16 cellular contexts compared by ENCODE assay signal in genomic region chr1:97252076-97252475, GRCh38.
DNase-seq lines count a peak whose midpoint lies in the region; ATAC-seq and TF ChIP-seq lines count a peak whose summit lies in the region.
"Had no signal": no experiment of that assay in that cellular context is flagged by ENCODE, and none has a peak within 500 bp of the region (broad histone marks: within the 10 kb centered on the region; RNA-seq: fewer than 3 reads in every experiment).

No MANE protein-coding gene starts in this region.

- no peak for TF ChIP-seq RAD21 in IMR-90 (IDR thresholded peaks at IDR 0.05; ENCODE audit: low read length)

- TF ChIP-seq CTCF in IMR-90 (conservative IDR thresholded peaks at IDR 0.05; ENCODE audit: low read depth, low read length) (no peak), mammary epithelial cell (conservative IDR thresholded peaks at IDR 0.05 in 1 of 2, IDR thresholded peaks at IDR 0.05 in 1 of 2; ENCODE audit: extremely low read depth in 1 of 2, insufficient read depth in 1 of 2, low read depth in 1 of 2, low read length in 2 of 2) (no peak)

- H3K18ac ChIP-seq in IMR-90 (ENCODE audit: low read depth, low read length) (no peak overlapping the region), mesenchymal stem cell (ENCODE audit: low read depth in 1 of 2, low read length in 2 of 2) (no peak overlapping the region)

- no peak overlapping the region for H4K91ac ChIP-seq in IMR-90 (ENCODE audit: insufficient read depth, low read depth, low read length)
- H4K91ac ChIP-seq in mesenchymal stem cell (ENCODE audit: low read length): no peak overlapping the region

- H2AK5ac ChIP-seq in IMR-90 (ENCODE audit: low read depth, low read length) (no peak overlapping the region), mesenchymal stem cell (ENCODE audit: low read length, severe bottlenecking) (no peak overlapping the region)

- H3K9me3 Mint-ChIP-seq in activated CD4-positive, alpha-beta memory T cell treated with anti-CD3 and anti-CD28 coated beads, Interleukin-2, amount 10 ng/mL, durations not matched to agents 7 days and 5 days: peaks cover 13% of the 10 kb centered on the region

- H2BK20ac ChIP-seq in IMR-90 (ENCODE audit: low read depth, low read length): no peak overlapping the region

- no peak overlapping the region for H3K56ac ChIP-seq in IMR-90 (ENCODE audit: extremely low read depth, insufficient read depth, low read length)

- H2BK15ac ChIP-seq in IMR-90 (ENCODE audit: low read depth, low read length): no peak overlapping the region
- no peak overlapping the region for H2BK15ac ChIP-seq in mesenchymal stem cell (ENCODE audit: low read depth, poor library complexity, severe bottlenecking)

- dilution Hi-C loops in IMR-90 (cut with HindIII; ENCODE audit: low sequenced_read_pairs, unreplicated experiment) (no loop called here), mammary epithelial cell (cut with HindIII; ENCODE audit: low sequenced_read_pairs) (no loop called here)

- H3K4me3 Mint-ChIP-seq in activated CD4-positive, alpha-beta memory T cell treated with anti-CD3 and anti-CD28 coated beads, Interleukin-2, amount 10 ng/mL, durations not matched to agents 7 days and 5 days: no peak overlapping the region
- H3K4me3 Mint-ChIP-seq: activated CD4-positive, alpha-beta T cell treated with anti-CD3 and anti-CD28 coated beads for 36 hours had no signal

- POLR2A ChIA-PET in IMR-90 (lab: Charles Lee; ENCODE audit: unreplicated experiment): no interaction called here
- POLR2A ChIA-PET in activated CD4-positive, alpha-beta memory T cell treated with anti-CD3 and anti-CD28 coated beads, Interleukin-2, amount 10 ng/mL, durations not matched to agents 7 days and 5 days (lab: Charles Lee): no interaction called here

- no peaks in the 10 kb centered on the region for H3K4me1 Mint-ChIP-seq in activated CD4-positive, alpha-beta memory T cell treated with anti-CD3 and anti-CD28 coated beads, Interleukin-2, amount 10 ng/mL, durations not matched to agents 7 days and 5 days

- BruUV-seq in IMR-90 (replicated peaks; lab: Mats Ljungman, UMichigan) (no TSS peak), mammary epithelial cell (replicated peaks; lab: Mats Ljungman, UMichigan) (no TSS peak)

- H4K5ac ChIP-seq in IMR-90 (ENCODE audit: low read depth, low read length): no peak overlapping the region

- H3K4ac ChIP-seq in IMR-90 (ENCODE audit: low read depth, low read length) (no peak overlapping the region), mesenchymal stem cell (ENCODE audit: low read depth in 1 of 2, low read length in 2 of 2) (no peak overlapping the region)

- no peaks in the 10 kb centered on the region for H3K36me3 ChIP-seq in IMR-90 (ENCODE audit: control insufficient read depth, insufficient read depth, low read length)
- no peaks in the 10 kb centered on the region for H3K36me3 ChIP-seq in mammary epithelial cell (ENCODE audit: insufficient read depth, low read length)
- no peaks in the 10 kb centered on the region for H3K36me3 ChIP-seq in mesenchymal stem cell (ENCODE audit: control insufficient read depth in 1 of 2, insufficient read depth in 2 of 2, low read depth in 1 of 2, low read length in 2 of 2)
- H3K36me3 ChIP-seq in Karpas-422 (ENCODE audit: insufficient read depth, low read length): no peaks in the 10 kb centered on the region
- H3K36me3 ChIP-seq: heart left ventricle, lower lobe of right lung had no signal

- no peak overlapping the region for H3K23ac ChIP-seq in IMR-90 (ENCODE audit: low read depth, low read length)
- H3K23ac ChIP-seq in mesenchymal stem cell (ENCODE audit: low read length in 2 of 2): no peak overlapping the region

- H4K20me1 ChIP-seq in IMR-90 (ENCODE audit: insufficient read depth, low read length): no peaks in the 10 kb centered on the region
- no peaks in the 10 kb centered on the region for H4K20me1 ChIP-seq in mammary epithelial cell (ENCODE audit: insufficient read depth, low read length)
- H4K20me1 ChIP-seq in Karpas-422 (ENCODE audit: insufficient read depth, low read depth, low read length): no peaks in the 10 kb centered on the region

- H3K4me3 ChIP-seq in IMR-90 (ENCODE audit: insufficient read depth, low read depth, low read length): no peak overlapping the region
- H3K4me3 ChIP-seq in mammary epithelial cell (replicated peaks in 1 of 3; ENCODE audit: insufficient read depth in 1 of 3, low read depth in 2 of 3, low read length in 3 of 3): no peak overlapping the region
- no peak overlapping the region for H3K4me3 ChIP-seq in mesenchymal stem cell (ENCODE audit: insufficient read depth in 1 of 2, low read depth in 1 of 2, low read length in 2 of 2)
- no peak overlapping the region for H3K4me3 ChIP-seq in Karpas-422 (ENCODE audit: low read length)
- H3K4me3 ChIP-seq: heart left ventricle, lower lobe of right lung had no signal

- no peaks in the 10 kb centered on the region for H3K9me2 ChIP-seq in Karpas-422 (replicated peaks; ENCODE audit: insufficient read depth, low read length)

- TF ChIP-seq POLR2A in IMR-90 (IDR thresholded peaks at IDR 0.05; ENCODE audit: low read depth, low read length): no peak

- no peaks in the 10 kb centered on the region for H3K79me2 ChIP-seq in mammary epithelial cell (ENCODE audit: insufficient read depth, low read length)
- no peaks in the 10 kb centered on the region for H3K79me2 ChIP-seq in Karpas-422 (ENCODE audit: low read length)

- H2BK5ac ChIP-seq in IMR-90 (ENCODE audit: low read depth, low read length, poor library complexity, severe bottlenecking) (no peak overlapping the region), mesenchymal stem cell (ENCODE audit: low read depth, low read length, poor library complexity, severe bottlenecking) (no peak overlapping the region)

- H2AK9ac ChIP-seq in IMR-90 (replicated peaks; ENCODE audit: low read depth, low read length, poor library complexity): no peak overlapping the region

- H3K14ac ChIP-seq in IMR-90 (replicated peaks; ENCODE audit: low read depth, low read length): no peak overlapping the region
- H3K14ac ChIP-seq in mesenchymal stem cell (ENCODE audit: low read length in 2 of 2): no peak overlapping the region

- WGBS in IMR-90 (ENCODE audit: extremely low coverage in 2 of 2, insufficient read length in 1 of 2), 2 experiments: no CpG with 5 or more reads among the region's 1 CpG
- 0% methylated on average over 1 of the region's 1 CpG for WGBS in mammary epithelial cell (ENCODE audit: low coverage, missing lambda C conversion rate)
- WGBS in mesenchymal stem cell: no CpG with 5 or more reads among the region's 1 CpG

- no peak overlapping the region for H2BK12ac ChIP-seq in mesenchymal stem cell (ENCODE audit: low read length in 2 of 2)

- no peaks in the 10 kb centered on the region for H3K9me1 ChIP-seq in IMR-90 (ENCODE audit: insufficient read depth, low read length)

- H2AFZ ChIP-seq in IMR-90 (replicated peaks; ENCODE audit: low read length, poor library complexity): no peak overlapping the region
- H2AFZ ChIP-seq in mammary epithelial cell (ENCODE audit: low read depth, low read length): no peak overlapping the region
- no peak overlapping the region for H2AFZ ChIP-seq in mesenchymal stem cell (ENCODE audit: low read depth, low read length)
- H2AFZ ChIP-seq in Karpas-422 (ENCODE audit: low read length): no peak overlapping the region

- no peak overlapping the region for H3K27ac Mint-ChIP-seq in activated CD4-positive, alpha-beta memory T cell treated with anti-CD3 and anti-CD28 coated beads, Interleukin-2, amount 10 ng/mL, durations not matched to agents 7 days and 5 days
- H3K27ac Mint-ChIP-seq: activated CD4-positive, alpha-beta T cell treated with anti-CD3 and anti-CD28 coated beads for 36 hours had no signal

- H3K27me3 ChIP-seq in IMR-90 (ENCODE audit: control insufficient read depth, insufficient read depth, low read length) (no peaks in the 10 kb centered on the region), mammary epithelial cell (ENCODE audit: insufficient read depth, low read length) (no peaks in the 10 kb centered on the region), mesenchymal stem cell (ENCODE audit: control insufficient read depth in 1 of 2, insufficient read depth in 1 of 2, low read length in 2 of 2) (no peaks in the 10 kb centered on the region), Karpas-422 (ENCODE audit: low read length) (no peaks in the 10 kb centered on the region)
- H3K27me3 ChIP-seq: heart left ventricle had no signal

- peak; percentile 80 to 84 for DNase-seq in AML-193 (lab: John Stamatoyannopoulos, UW)
- DNase-seq in IMR-90: peak; percentile 81
- peak; percentile 58 for DNase-seq in mammary epithelial cell
- DNase-seq in mesenchymal stem cell: peak; percentile 51
- DNase-seq in Karpas-422: no peak
- no peak for DNase-seq in midbrain (lab: John Stamatoyannopoulos, UW)
- DNase-seq in activated CD4-positive, alpha-beta memory T cell treated with anti-CD3 and anti-CD28 coated beads, Interleukin-2, amount 10 ng/mL, durations not matched to agents 7 days and 5 days: no peak
- no peak for DNase-seq in CD1c-positive myeloid dendritic cell (ENCODE audit: extremely low spot score)
- DNase-seq: activated CD4-positive, alpha-beta T cell treated with anti-CD3 and anti-CD28 coated beads for 36 hours; activated effector memory CD4-positive, alpha-beta T cell treated with Interleukin-2 at 50 U/mL for 16 hours; heart left ventricle; lower lobe of right lung; NCI-H1092 treated with DMSO at 0.1 percent for 48 hours; NCI-H82; stimulated activated CD4-positive, alpha-beta T cell treated with anti-CD3 and anti-CD28 coated beads, Interleukin-2, amount 100 ng/mL, for 24 hours; stimulated activated naive CD4-positive, alpha-beta T cell had no signal

- peak; percentile 29; the same call in 1 of the 2 replicates for ATAC-seq in IMR-90 (ENCODE audit: low read depth)
- ATAC-seq: activated CD4-positive, alpha-beta T cell treated with anti-CD3 and anti-CD28 coated beads for 36 hours had no signal

- no peak overlapping the region for H3K9ac ChIP-seq in IMR-90 (ENCODE audit: low read depth, low read length)
- no peak overlapping the region for H3K9ac ChIP-seq in mammary epithelial cell (ENCODE audit: insufficient read depth, low read length)
- no peak overlapping the region for H3K9ac ChIP-seq in mesenchymal stem cell (ENCODE audit: low read length)
- H3K9ac ChIP-seq in Karpas-422 (ENCODE audit: low read length): no peak overlapping the region

- H3K27ac ChIP-seq in IMR-90 (ENCODE audit: insufficient read depth, low read length) (no peak overlapping the region), mammary epithelial cell (ENCODE audit: insufficient read depth, low read depth, low read length) (no peak overlapping the region), mesenchymal stem cell (ENCODE audit: low read length, poor library complexity, severe bottlenecking) (no peak overlapping the region), Karpas-422 (ENCODE audit: low read length) (no peak overlapping the region)
- H3K27ac ChIP-seq: heart left ventricle, lower lobe of right lung had no signal

- H3K4me1 ChIP-seq in IMR-90 (ENCODE audit: control insufficient read depth, insufficient read depth, low read length) (no peaks in the 10 kb centered on the region), mammary epithelial cell (ENCODE audit: insufficient read depth, low read length) (no peaks in the 10 kb centered on the region), mesenchymal stem cell (ENCODE audit: control insufficient read depth, insufficient read depth, low read depth, low read length) (no peaks in the 10 kb centered on the region), Karpas-422 (ENCODE audit: low read length) (no peaks in the 10 kb centered on the region)
- H3K4me1 ChIP-seq: lower lobe of right lung had no signal

- in situ Hi-C loops in IMR-90 (cut with MboI; ENCODE audit: low sequenced_read_pairs): no loop called here
- in situ Hi-C loops in mammary epithelial cell (cut with MboI; ENCODE audit: low sequenced_read_pairs in 2 of 2): no loop called here

- H3K36me3 Mint-ChIP-seq in activated CD4-positive, alpha-beta memory T cell treated with anti-CD3 and anti-CD28 coated beads, Interleukin-2, amount 10 ng/mL, durations not matched to agents 7 days and 5 days (ENCODE audit: low read depth): peaks cover 2% of the 10 kb centered on the region

- CTCF ChIA-PET in IMR-90 (lab: Yijun Ruan, JAX) (no interaction called here), mammary epithelial cell (lab: Charles Lee; ENCODE audit: low non-redundant PET) (no interaction called here)
- CTCF ChIA-PET in activated CD4-positive, alpha-beta memory T cell treated with anti-CD3 and anti-CD28 coated beads, Interleukin-2, amount 10 ng/mL, durations not matched to agents 7 days and 5 days (lab: Charles Lee): no interaction called here

- no peak overlapping the region for H4K8ac ChIP-seq in IMR-90 (ENCODE audit: low read depth in 2 of 2, low read length in 2 of 2)
- no peak overlapping the region for H4K8ac ChIP-seq in mesenchymal stem cell (ENCODE audit: low read length)

- no peaks in the 10 kb centered on the region for H3K27me3 Mint-ChIP-seq in activated CD4-positive, alpha-beta memory T cell treated with anti-CD3 and anti-CD28 coated beads, Interleukin-2, amount 10 ng/mL, durations not matched to agents 7 days and 5 days
- H3K27me3 Mint-ChIP-seq: activated CD4-positive, alpha-beta T cell treated with anti-CD3 and anti-CD28 coated beads for 36 hours had no signal

- H3K79me1 ChIP-seq in IMR-90 (ENCODE audit: low read depth in 1 of 2, low read length in 2 of 2) (no peaks in the 10 kb centered on the region), mesenchymal stem cell (replicated peaks; ENCODE audit: low read length, poor library complexity, severe bottlenecking) (no peaks in the 10 kb centered on the region)

- H2BK120ac ChIP-seq in IMR-90 (ENCODE audit: low read depth, low read length): no peak overlapping the region
- no peak overlapping the region for H2BK120ac ChIP-seq in mesenchymal stem cell (ENCODE audit: low read depth, low read length)

- H3K9me3 ChIP-seq in IMR-90 (ENCODE audit: control insufficient read depth, insufficient read depth, low read length) (no peaks in the 10 kb centered on the region), mammary epithelial cell (replicated peaks; ENCODE audit: insufficient read depth, low read length) (no peaks in the 10 kb centered on the region), mesenchymal stem cell (ENCODE audit: control insufficient read depth, low read length) (no peaks in the 10 kb centered on the region), Karpas-422 (ENCODE audit: low read length) (no peaks in the 10 kb centered on the region)
- H3K9me3 ChIP-seq: heart left ventricle, lower lobe of right lung had no signal

- H3K4me2 ChIP-seq in IMR-90 (ENCODE audit: low read depth, low read length) (no peak overlapping the region), mammary epithelial cell (ENCODE audit: insufficient read depth, low read depth, low read length) (no peak overlapping the region), mesenchymal stem cell (ENCODE audit: low read length, poor library complexity, severe bottlenecking) (no peak overlapping the region), Karpas-422 (ENCODE audit: low read depth, low read length, poor library complexity, severe bottlenecking) (no peak overlapping the region)

- intact Hi-C loops in IMR-90 (cut with micrococcal nuclease): no loop called here
- intact Hi-C loops in mammary epithelial cell (cut with micrococcal nuclease): no loop called here

Comparison
In these comparisons a context has a peak if more than half of its experiments do, and no peak if none do; other contexts are left out.
1. DNase-seq: peak in AML-193 (2 of 2), IMR-90 (single experiment), mammary epithelial cell (single experiment) and mesenchymal stem cell (single experiment); none in Karpas-422 (single experiment), midbrain (single experiment), activated CD4-positive, alpha-beta memory T cell treated with anti-CD3 and anti-CD28 coated beads, Interleukin-2, amount 10 ng/mL, durations not matched to agents 7 days and 5 days (single experiment) and CD1c-positive myeloid dendritic cell (single experiment).